22 cellular contexts compared by ENCODE assay signal in genomic region chr10:53894145-53894544, GRCh38.
"Had no signal": no experiment of that assay in that cellular context is flagged by ENCODE, and none has a peak within 500 bp of the region (broad histone marks: within the 10 kb centered on the region; RNA-seq: fewer than 3 reads in every experiment).

No MANE protein-coding gene starts in this region.

- H3K36me3 ChIP-seq: gastroesophageal sphincter, neutrophil, stomach, suprapubic skin, tibial artery, upper lobe of right lung had no signal

- DNase-seq: activated B cell treated with CpG ODN at 0.5 μM for 24 hours; activated CD8-positive, alpha-beta memory T cell treated with anti-CD3 and anti-CD28 coated beads, Interleukin-2, amount 10 ng/mL, durations not matched to agents 7 days and 5 days; activated CD8-positive, alpha-beta T cell treated with anti-CD3 and anti-CD28 coated beads, Interleukin-2, amount 10 ng/mL, durations not matched to agents 7 days and 5 days; activated naive CD8-positive, alpha-beta T cell treated with anti-CD3 and anti-CD28 coated beads, Interleukin-2, amount 50 U/mL, for 24 hours; activated T-cell treated with anti-CD3 and anti-CD28 coated beads, Interleukin-2, amount 50 U/mL, for 48 hours; amygdala; dermis blood vessel endothelial cell; effector CD4-positive, alpha-beta T cell; islet precursor cell; left ventricle myocardium superior; naive B cell; nephron progenitor cell; stimulated activated CD4-positive, alpha-beta T cell treated with anti-CD3 and anti-CD28 coated beads, Interleukin-1b, Interleukin-23, amount 100 ng/mL, for 48 hours; stimulated activated naive B cell treated with anti-CD40 and anti-IgM and Interleukin-4, amounts not matched to agents 10 μg/mL and 1 μg/mL and 100 μg/mL, for 72 hours; stomach; tibial artery; upper lobe of right lung had no signal

- H3K4me1 ChIP-seq: gastroesophageal sphincter, stomach, suprapubic skin, tibial artery, upper lobe of right lung had no signal

- H3K27me3 ChIP-seq: gastroesophageal sphincter, hepatocyte, neutrophil, stomach, suprapubic skin, tibial artery, upper lobe of right lung had no signal

- ATAC-seq: activated CD8-positive, alpha-beta memory T cell treated with anti-CD3 and anti-CD28 coated beads, Interleukin-2, amount 10 ng/mL, durations not matched to agents 7 days and 5 days; activated CD8-positive, alpha-beta T cell treated with anti-CD3 and anti-CD28 coated beads, Interleukin-2, amount 10 ng/mL, durations not matched to agents 7 days and 5 days; activated naive CD8-positive, alpha-beta T cell treated with anti-CD3 and anti-CD28 coated beads, Interleukin-2, amount 50 U/mL, for 24 hours; gastroesophageal sphincter; left ventricle myocardium superior; stimulated activated naive B cell treated with anti-CD40 and anti-IgM and Interleukin-4, amounts not matched to agents 10 μg/mL and 1 μg/mL and 100 μg/mL, for 72 hours; upper lobe of right lung had no signal

- H3K9me3 ChIP-seq: gastroesophageal sphincter, neutrophil, stomach, suprapubic skin, tibial artery, upper lobe of right lung had no signal

- H3K4me3 ChIP-seq: gastroesophageal sphincter, hepatocyte, smooth muscle cell, stomach, suprapubic skin, tibial artery, upper lobe of right lung had no signal

- H3K27ac ChIP-seq: gastroesophageal sphincter, hepatocyte, neutrophil, stomach, suprapubic skin, tibial artery, upper lobe of right lung had no signal
